ENCODE assay signal across 19 cellular contexts in the genomic region with DNA sequence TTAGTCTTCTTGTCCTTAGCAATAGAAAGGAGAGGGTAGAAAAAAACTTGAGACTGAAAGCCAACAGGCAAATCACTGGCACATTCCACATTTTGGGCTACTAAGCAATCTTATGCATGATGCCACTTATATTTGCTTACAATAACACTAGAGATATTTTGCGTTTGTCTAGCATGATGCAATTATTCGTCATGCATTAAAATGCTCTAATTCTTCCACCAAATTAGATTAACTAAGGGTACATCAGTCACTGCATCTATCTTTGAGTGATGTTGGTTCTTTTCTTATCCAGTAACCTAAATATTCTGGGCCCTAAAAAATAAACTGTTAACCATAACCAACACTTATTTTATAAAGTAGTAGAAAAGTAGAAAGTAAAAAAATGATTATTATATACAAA.
"Had no signal": no experiment of that assay in that cellular context is flagged by ENCODE, and none has a peak within 500 bp of the region (broad histone marks: within the 10 kb centered on the region; RNA-seq: fewer than 3 reads in every experiment).

No MANE protein-coding gene starts in this region.

- H3K9me3 ChIP-seq: body of pancreas, gastrocnemius medialis, stomach had no signal

- H3K36me3 ChIP-seq: gastrocnemius medialis, stomach had no signal

- H3K27ac ChIP-seq: body of pancreas, gastrocnemius medialis, stomach had no signal

- ATAC-seq: activated CD8-positive, alpha-beta memory T cell treated with anti-CD3 and anti-CD28 coated beads, Interleukin-2, amount 10 ng/mL, durations not matched to agents 7 days and 5 days; body of pancreas; gastrocnemius medialis; left lobe of liver; sciatic nerve; stimulated activated effector memory CD8-positive, alpha-beta T cell treated with anti-CD3 and anti-CD28 coated beads, Interleukin-12 subunit alpha, Interleukin-12 subunit beta, amount 100 ng/mL, for 72 hours had no signal

- DNase-seq: activated B cell treated with CpG ODN at 0.5 μM for 24 hours; activated CD4-positive, alpha-beta memory T cell treated with anti-CD3 and anti-CD28 coated beads, Interleukin-2, amount 10 ng/mL, durations not matched to agents 7 days and 5 days; activated CD4-positive, alpha-beta T cell treated with anti-CD3 and anti-CD28 coated beads for 4 hours; activated CD8-positive, alpha-beta memory T cell treated with anti-CD3 and anti-CD28 coated beads, Interleukin-2, amount 10 ng/mL, durations not matched to agents 7 days and 5 days; amygdala; body of pancreas; central memory CD4-positive, alpha-beta T cell; gastrocnemius medialis; head of caudate nucleus; kidney; nephron progenitor cell; nucleus accumbens; stimulated activated CD4-positive, alpha-beta T cell treated with anti-CD3 and anti-CD28 coated beads, Interleukin-4, amount 100 ng/mL, for 24 hours; stomach; trophoblast cell had no signal

- H3K4me3 ChIP-seq: body of pancreas, gastrocnemius medialis, lung, stomach had no signal

- H3K27me3 ChIP-seq: body of pancreas, gastrocnemius medialis, stomach had no signal

- H3K4me1 ChIP-seq: body of pancreas, gastrocnemius medialis, stomach had no signal
